ENCODE assay signal across 8 cellular contexts in genomic region chr10:110398419-110399162, GRCh38.
DNase-seq lines count a peak whose midpoint lies in the region; ATAC-seq and TF ChIP-seq lines count a peak whose summit lies in the region.

No MANE protein-coding gene starts in this region.

- no peaks in the 10 kb centered on the region for H3K27me3 ChIP-seq in esophagus (ENCODE audit: control insufficient read depth in 1 of 2, insufficient read depth in 2 of 2, low read length in 2 of 2)

- peak overlapping the region; percentile 60 for H3K4me3 Mint-ChIP-seq in Calu3 (ENCODE audit: low read depth, unreplicated experiment)
- no peak overlapping the region for H3K4me3 Mint-ChIP-seq in stimulated activated naive CD8-positive, alpha-beta T cell treated with anti-CD3 and anti-CD28 coated beads, Interleukin-15, amount 100 ng/mL, for 72 hours

- H3K36me3 ChIP-seq in esophagus (ENCODE audit: control insufficient read depth in 2 of 2, insufficient read depth in 2 of 2, low read length in 1 of 2), result no peaks in the 10 kb centered on the region

- TSS peak; percentile 69 for BruUV-seq in Calu3 (replicated peaks; lab: Mats Ljungman, UMichigan)

- no peak for ATAC-seq in GM21447 (IDR thresholded peaks at IDR 0.05; ENCODE audit: unreplicated experiment)
- ATAC-seq in stimulated activated naive CD8-positive, alpha-beta T cell treated with anti-CD3 and anti-CD28 coated beads, Interleukin-15, amount 100 ng/mL, for 72 hours, result no peak

- no peaks in the 10 kb centered on the region for H3K9me3 Mint-ChIP-seq in Calu3 (ENCODE audit: low read depth, unreplicated experiment)
- no peaks in the 10 kb centered on the region for H3K9me3 Mint-ChIP-seq in stimulated activated naive CD8-positive, alpha-beta T cell treated with anti-CD3 and anti-CD28 coated beads, Interleukin-15, amount 100 ng/mL, for 72 hours

- peaks cover 40% of the 10 kb centered on the region for H3K36me3 Mint-ChIP-seq in Calu3 (ENCODE audit: insufficient read depth, unreplicated experiment)

- CTCF ChIA-PET in Calu3 (lab: Charles Lee), result interaction anchor here (0.8 to 2.3 kb wide), 4 partner anchors 13 to 201 kb away, joined by 4 to 7 read pairs (median 4); no protein-coding TSS in a partner anchor

- WGBS in esophagus, 2 donors, result 29 to 48% methylated on average over 9 of the region's 9 CpGs

- H3K27ac ChIP-seq in esophagus (ENCODE audit: low read depth in 2 of 2, low read length in 1 of 2), result peak overlapping the region; percentile 85 to 87

- H3K4me3 ChIP-seq in esophagus (ENCODE audit: low read depth in 1 of 2, low read length in 2 of 2), result no peak overlapping the region

- H3K27ac Mint-ChIP-seq in Calu3 (ENCODE audit: unreplicated experiment), result peak overlapping the region; percentile 99
- H3K27ac Mint-ChIP-seq in stimulated activated naive CD8-positive, alpha-beta T cell treated with anti-CD3 and anti-CD28 coated beads, Interleukin-15, amount 100 ng/mL, for 72 hours, result no peak overlapping the region

- H3K4me1 Mint-ChIP-seq in Calu3 (ENCODE audit: low read depth, unreplicated experiment), result peaks cover 56% of the 10 kb centered on the region
- H3K4me1 Mint-ChIP-seq in stimulated activated naive CD8-positive, alpha-beta T cell treated with anti-CD3 and anti-CD28 coated beads, Interleukin-15, amount 100 ng/mL, for 72 hours, result peaks cover 39% of the 10 kb centered on the region

- DNase-seq in Calu3, result peak; percentile 89
- peak; percentile 87 for DNase-seq in non-pigmented ciliary epithelial cell (ENCODE audit: low read depth)
- no peak for DNase-seq in stimulated activated naive CD8-positive, alpha-beta T cell treated with anti-CD3 and anti-CD28 coated beads, Interleukin-15, amount 100 ng/mL, for 72 hours
- no peak for DNase-seq in cerebellum (ENCODE audit: low spot score)
- DNase-seq in activated naive CD4-positive, alpha-beta T cell treated with anti-CD3 and anti-CD28 coated beads, Interleukin-2, amount 50 U/mL, for 16 hours, result no peak

- H3K27me3 Mint-ChIP-seq in Calu3 (ENCODE audit: unreplicated experiment), result no peaks in the 10 kb centered on the region
- no peaks in the 10 kb centered on the region for H3K27me3 Mint-ChIP-seq in stimulated activated naive CD8-positive, alpha-beta T cell treated with anti-CD3 and anti-CD28 coated beads, Interleukin-15, amount 100 ng/mL, for 72 hours

- peaks cover 2 to 10% of the 10 kb centered on the region in 2 donors for H3K4me1 ChIP-seq in esophagus (ENCODE audit: control insufficient read depth in 2 of 2, insufficient read depth in 2 of 2, low read length in 1 of 2)

- intact Hi-C loops in Calu3 (cut with micrococcal nuclease; ENCODE audit: unreplicated experiment), result loop anchor here (1.0 to 5.0 kb wide), 5 partner anchors 12 to 101 kb away; no protein-coding TSS in a partner anchor

- no peaks in the 10 kb centered on the region for H3K9me3 ChIP-seq in esophagus (ENCODE audit: control insufficient read depth in 2 of 2, insufficient read depth in 1 of 2, low read depth in 1 of 2, low read length in 1 of 2)

- no peak for TF ChIP-seq CTCF in Calu3 (IDR thresholded peaks at IDR 0.05; ENCODE audit: unreplicated experiment)

TF ChIP-seq in PFSK-1, 5 proteins besides CTCF, POLR2A, EP300 and RAD21:
- TF ChIP-seq FOXP2 (optimal IDR thresholded peaks at IDR 0.05; ENCODE audit: borderline replicate concordance, extremely low read depth, extremely low read length, insufficient read depth) (peak; percentile 98), TAF1 (IDR thresholded peaks at IDR 0.05; ENCODE audit: borderline replicate concordance, insufficient read depth, low read length) (no peak), REST (IDR thresholded peaks at IDR 0.05; ENCODE audit: insufficient read depth in 1 of 2, low read depth in 2 of 2, low read length in 2 of 2) (no peak), SIN3A (IDR thresholded peaks at IDR 0.05; ENCODE audit: borderline replicate concordance, insufficient read depth, low read length) (no peak), POLR2AphosphoS5 (IDR thresholded peaks at IDR 0.05; ENCODE audit: low read depth, low read length) (no peak)

Comparison
In these comparisons a context has a peak if more than half of its experiments do, and no peak if none do; other contexts are left out.
1. DNase-seq: peak in Calu3 (single experiment) and non-pigmented ciliary epithelial cell (single experiment); none in stimulated activated naive CD8-positive, alpha-beta T cell treated with anti-CD3 and anti-CD28 coated beads, Interleukin-15, amount 100 ng/mL, for 72 hours (0 of 2), cerebellum (single experiment) and activated naive CD4-positive, alpha-beta T cell treated with anti-CD3 and anti-CD28 coated beads, Interleukin-2, amount 50 U/mL, for 16 hours (single experiment).